ENCODE assay signal across 1 cellular context in the genomic region with DNA sequence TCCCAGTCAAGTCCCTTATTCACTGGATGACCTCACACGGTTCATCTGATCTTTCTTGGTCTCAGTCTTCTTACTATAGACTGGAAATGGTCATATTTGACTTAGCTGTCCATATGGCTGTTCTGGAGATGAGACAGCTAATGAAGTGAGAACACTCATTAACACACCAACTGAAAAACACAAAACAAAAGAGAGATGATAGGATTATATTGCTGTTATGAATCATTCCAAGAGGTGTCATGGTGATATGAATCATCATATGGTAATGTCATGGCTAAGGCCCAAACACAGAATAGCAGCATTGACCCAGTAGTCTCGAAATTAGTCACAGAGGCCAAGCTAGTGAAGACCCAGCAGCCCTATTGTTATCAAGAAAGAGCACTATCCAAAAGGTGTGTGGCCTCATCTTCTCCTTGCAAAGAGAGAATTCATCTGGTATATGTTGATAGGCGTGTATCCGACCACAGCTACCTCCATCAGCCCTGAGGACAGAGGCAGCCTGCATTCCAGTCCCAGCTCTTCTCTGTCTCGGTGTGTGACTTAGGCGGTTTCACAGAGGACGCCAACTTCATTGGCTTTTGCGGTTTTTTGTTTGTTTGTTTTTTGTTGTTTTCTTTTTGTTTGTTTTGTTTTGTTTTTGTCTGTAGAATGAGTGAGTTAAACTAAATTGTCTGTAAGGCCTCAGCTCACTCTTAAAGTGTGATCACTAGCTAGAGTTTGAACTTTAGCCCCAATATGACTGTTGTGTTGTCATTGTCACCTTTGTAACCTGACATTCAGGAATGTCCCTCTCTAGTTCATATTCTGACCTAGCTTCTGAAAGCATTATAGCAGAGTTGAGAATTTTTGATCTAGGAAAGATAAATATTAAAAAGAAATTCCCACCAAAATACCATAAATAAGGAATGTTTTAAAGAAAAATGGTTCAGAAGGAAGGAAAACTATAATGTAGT.
A peak's percentile ranks its signal among the peaks of the same experiment; 100 is the strongest.
TF ChIP-seq lines count a peak whose summit lies in the region.

No MANE protein-coding gene starts in this region.

TF ChIP-seq in HEK293, 187 proteins besides CTCF, POLR2A, EP300 and RAD21 (continued from another document):
- TF ChIP-seq ZNF155 (tag by site-specific recombination; IDR thresholded peaks at IDR 0.05) (no peak), ZNF391 (tag by site-specific recombination; IDR thresholded peaks at IDR 0.05; ENCODE audit: borderline replicate concordance, low read depth) (no peak), KLF1 (tag by site-specific recombination; IDR thresholded peaks at IDR 0.05) (no peak), KLF16 (tag by site-specific recombination; IDR thresholded peaks at IDR 0.05) (no peak), ZNF76 (tag by site-specific recombination; IDR thresholded peaks at IDR 0.05; ENCODE audit: borderline replicate concordance, low read depth) (no peak), KLF8 (tag by site-specific recombination; IDR thresholded peaks at IDR 0.05) (no peak), ZNF335 (tag by site-specific recombination; conservative IDR thresholded peaks at IDR 0.05) (peak; percentile 41), KLF10 (tag by site-specific recombination; IDR thresholded peaks at IDR 0.05) (peak; percentile 22; the same call in 1 of the 2 replicates), ZNF202 (tag by site-specific recombination; IDR thresholded peaks at IDR 0.05; ENCODE audit: borderline replicate concordance) (no peak), ZNF610 (tag by site-specific recombination; IDR thresholded peaks at IDR 0.05; ENCODE audit: borderline replicate concordance) (no peak)
- TF ChIP-seq, protein P1, sequence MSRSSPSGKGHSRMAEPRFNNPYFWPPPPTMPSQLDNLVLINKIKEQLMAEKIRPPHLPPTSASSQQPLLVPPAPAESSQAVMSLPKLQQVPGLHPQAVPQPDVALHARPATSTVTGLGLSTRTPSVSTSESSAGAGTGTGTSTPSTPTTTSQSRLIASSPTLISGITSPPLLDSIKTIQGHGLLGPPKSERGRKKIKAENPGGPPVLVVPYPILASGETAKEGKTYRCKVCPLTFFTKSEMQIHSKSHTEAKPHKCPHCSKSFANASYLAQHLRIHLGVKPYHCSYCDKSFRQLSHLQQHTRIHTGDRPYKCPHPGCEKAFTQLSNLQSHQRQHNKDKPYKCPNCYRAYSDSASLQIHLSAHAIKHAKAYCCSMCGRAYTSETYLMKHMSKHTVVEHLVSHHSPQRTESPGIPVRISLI (tag by site-specific recombination; IDR thresholded peaks at IDR 0.05), result peak; percentile 77; the same call in 1 of the 2 replicates
- TF ChIP-seq, protein P2, sequence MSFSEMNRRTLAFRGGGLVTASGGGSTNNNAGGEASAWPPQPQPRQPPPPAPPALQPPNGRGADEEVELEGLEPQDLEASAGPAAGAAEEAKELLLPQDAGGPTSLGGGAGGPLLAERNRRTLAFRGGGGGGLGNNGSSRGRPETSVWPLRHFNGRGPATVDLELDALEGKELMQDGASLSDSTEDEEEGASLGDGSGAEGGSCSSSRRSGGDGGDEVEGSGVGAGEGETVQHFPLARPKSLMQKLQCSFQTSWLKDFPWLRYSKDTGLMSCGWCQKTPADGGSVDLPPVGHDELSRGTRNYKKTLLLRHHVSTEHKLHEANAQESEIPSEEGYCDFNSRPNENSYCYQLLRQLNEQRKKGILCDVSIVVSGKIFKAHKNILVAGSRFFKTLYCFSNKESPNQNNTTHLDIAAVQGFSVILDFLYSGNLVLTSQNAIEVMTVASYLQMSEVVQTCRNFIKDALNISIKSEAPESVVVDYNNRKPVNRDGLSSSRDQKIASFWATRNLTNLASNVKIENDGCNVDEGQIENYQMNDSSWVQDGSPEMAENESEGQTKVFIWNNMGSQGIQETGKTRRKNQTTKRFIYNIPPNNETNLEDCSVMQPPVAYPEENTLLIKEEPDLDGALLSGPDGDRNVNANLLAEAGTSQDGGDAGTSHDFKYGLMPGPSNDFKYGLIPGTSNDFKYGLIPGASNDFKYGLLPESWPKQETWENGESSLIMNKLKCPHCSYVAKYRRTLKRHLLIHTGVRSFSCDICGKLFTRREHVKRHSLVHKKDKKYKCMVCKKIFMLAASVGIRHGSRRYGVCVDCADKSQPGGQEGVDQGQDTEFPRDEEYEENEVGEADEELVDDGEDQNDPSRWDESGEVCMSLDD (tag by site-specific recombination; IDR thresholded peaks at IDR 0.05), result no peak
